Comparison of ENCODE assay signal across 2 cellular contexts in the genomic region with DNA sequence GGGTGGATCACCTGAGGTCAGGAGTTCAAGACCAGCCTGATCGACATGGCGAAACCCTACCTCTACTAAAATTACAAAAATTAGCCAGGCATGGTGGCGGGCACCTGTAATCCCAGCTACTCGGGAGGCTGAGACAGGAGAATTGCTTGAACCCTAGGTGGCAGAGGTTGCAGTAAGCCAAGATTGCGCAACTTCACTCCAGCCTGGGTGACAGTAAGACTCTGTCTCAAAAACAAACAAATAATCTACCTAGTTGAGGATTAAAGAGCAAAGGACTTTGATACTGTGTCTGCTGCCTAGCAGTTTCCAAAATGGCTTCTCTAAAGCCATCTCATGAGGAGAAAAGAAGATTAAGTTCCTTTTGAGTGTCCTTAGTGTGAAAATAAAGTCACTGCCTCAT.
TF ChIP-seq lines count a peak whose summit lies in the region.

No MANE protein-coding gene starts in this region.

TF ChIP-seq in Ishikawa, 13 proteins besides CTCF, POLR2A, EP300 and RAD21:
- TF ChIP-seq CEBPB (IDR thresholded peaks at IDR 0.05) (peak; percentile 77), TCF12 (IDR thresholded peaks at IDR 0.05; ENCODE audit: low read depth) (no peak), TEAD4 (IDR thresholded peaks at IDR 0.05) (no peak), ZBTB7A (IDR thresholded peaks at IDR 0.05; ENCODE audit: low read depth) (no peak)
- TF ChIP-seq, protein P1, sequence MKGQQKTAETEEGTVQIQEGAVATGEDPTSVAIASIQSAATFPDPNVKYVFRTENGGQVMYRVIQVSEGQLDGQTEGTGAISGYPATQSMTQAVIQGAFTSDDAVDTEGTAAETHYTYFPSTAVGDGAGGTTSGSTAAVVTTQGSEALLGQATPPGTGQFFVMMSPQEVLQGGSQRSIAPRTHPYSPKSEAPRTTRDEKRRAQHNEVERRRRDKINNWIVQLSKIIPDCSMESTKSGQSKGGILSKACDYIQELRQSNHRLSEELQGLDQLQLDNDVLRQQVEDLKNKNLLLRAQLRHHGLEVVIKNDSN (IDR thresholded peaks at IDR 0.05): no peak
TF ChIP-seq in Ishikawa: peak in this region for 1.

TF ChIP-seq in H1, 55 proteins besides CTCF, POLR2A, EP300 and RAD21:
- TF ChIP-seq KDM4A (IDR thresholded peaks at IDR 0.05; ENCODE audit: low read depth, low read length, severe bottlenecking) (no peak), CEBPB (IDR thresholded peaks at IDR 0.05; ENCODE audit: low read depth, low read length) (peak; percentile 74; the same call in 1 of the 2 replicates)
